Comparison of ENCODE assay signal across 15 cellular contexts in genomic region chr16:82758904-82759303, GRCh38.
DNase-seq lines count a peak whose midpoint lies in the region; ATAC-seq and TF ChIP-seq lines count a peak whose summit lies in the region.
"Had no signal": no experiment of that assay in that cellular context is flagged by ENCODE, and none has a peak within 500 bp of the region (broad histone marks: within the 10 kb centered on the region; RNA-seq: fewer than 3 reads in every experiment).

No MANE protein-coding gene starts in this region.

- 73 to 86% methylated on average over 2 of the region's 2 CpGs for WGBS in endodermal cell (ENCODE audit: insufficient coverage in 1 of 2, insufficient read length in 1 of 2), 2 experiments

- peaks cover 10% of the 10 kb centered on the region for H3K4me1 Mint-ChIP-seq in endodermal cell

- H3K9me3 Mint-ChIP-seq in endodermal cell: no peaks in the 10 kb centered on the region
- H3K9me3 Mint-ChIP-seq: CD4-positive, alpha-beta memory T cell had no signal

- no peaks in the 10 kb centered on the region for H3K27me3 Mint-ChIP-seq in endodermal cell (ENCODE audit: insufficient read depth)
- H3K27me3 Mint-ChIP-seq: B cell had no signal

- peak overlapping the region; percentile 74 for H3K27ac Mint-ChIP-seq in endodermal cell
- H3K27ac Mint-ChIP-seq: B cell; CD4-positive, alpha-beta memory T cell had no signal

- H3K4me3 ChIP-seq in HUES48 (ENCODE audit: low read depth, low read length) (no peak overlapping the region), endodermal cell (ENCODE audit: low read length) (peak overlapping the region; percentile 16)
- H3K4me3 ChIP-seq: GM23248, HAP-1 had no signal

- H3K27ac ChIP-seq in HUES48 (ENCODE audit: low read depth, low read length) (peak overlapping the region; percentile 79), endodermal cell (ENCODE audit: low read depth, low read length) (no peak overlapping the region)
- H3K27ac ChIP-seq: C4-2B, GM23248 had no signal

- DNase-seq in Daoy (ENCODE audit: low read depth) (peak; percentile 17), endodermal cell (peak; percentile 59), SHP77 (lab: John Stamatoyannopoulos, UW) (no peak), hippocampal formation (lab: John Stamatoyannopoulos, UW) (no peak), NCI-H446 treated with DMSO at 0.1 percent for 48 hours (lab: John Stamatoyannopoulos, UW) (no peak)
- DNase-seq: CD4-positive, alpha-beta memory T cell; DMS79; EL; GDM1; GM23248 had no signal

- TF ChIP-seq CTCF in endodermal cell (conservative IDR thresholded peaks at IDR 0.05): no peak

- no peaks in the 10 kb centered on the region for H3K9me3 ChIP-seq in HUES48 (ENCODE audit: control insufficient read depth, insufficient read depth, low read length)
- peaks cover 9% of the 10 kb centered on the region for H3K9me3 ChIP-seq in endodermal cell (ENCODE audit: control insufficient read depth, low read length)
- H3K9me3 ChIP-seq: HAP-1 had no signal

- H3K4me3 Mint-ChIP-seq in endodermal cell: no peak overlapping the region
- H3K4me3 Mint-ChIP-seq: B cell; CD4-positive, alpha-beta memory T cell had no signal

- no peaks in the 10 kb centered on the region for H3K27me3 ChIP-seq in HUES48 (ENCODE audit: control insufficient read depth, insufficient read depth, low read length)
- H3K27me3 ChIP-seq in endodermal cell (ENCODE audit: control insufficient read depth, insufficient read depth, low read length, poor library complexity, severe bottlenecking): no peaks in the 10 kb centered on the region

- no peak for ATAC-seq in GM18511 (IDR thresholded peaks at IDR 0.05; ENCODE audit: unreplicated experiment)

- H3K4me1 ChIP-seq in HUES48 (ENCODE audit: control insufficient read depth, insufficient read depth, low read length) (peaks cover 21% of the 10 kb centered on the region), endodermal cell (ENCODE audit: control insufficient read depth, insufficient read depth, low read length) (peaks cover 3% of the 10 kb centered on the region)
- H3K4me1 ChIP-seq: HAP-1 had no signal

- H3K36me3 ChIP-seq in HUES48 (ENCODE audit: control insufficient read depth, insufficient read depth, low read length) (no peaks in the 10 kb centered on the region), endodermal cell (ENCODE audit: control insufficient read depth, insufficient read depth, low read length) (no peaks in the 10 kb centered on the region)
- H3K36me3 ChIP-seq: HAP-1 had no signal

- H3K36me3 Mint-ChIP-seq in endodermal cell (ENCODE audit: low read depth): no peaks in the 10 kb centered on the region
- H3K36me3 Mint-ChIP-seq: CD4-positive, alpha-beta memory T cell had no signal

- H3K9ac ChIP-seq in HUES48 (ENCODE audit: low read depth, low read length) (no peak overlapping the region), endodermal cell (ENCODE audit: extremely low read depth, low read length, poor library complexity, severe bottlenecking) (no peak overlapping the region)
- H3K9ac ChIP-seq: GM23248 had no signal

Comparison
In these comparisons a context has a peak if more than half of its experiments do, and no peak if none do; other contexts are left out.
1. DNase-seq: peak in Daoy (single experiment) and endodermal cell (single experiment); none in SHP77 (0 of 2), hippocampal formation (0 of 2) and NCI-H446 treated with DMSO at 0.1 percent for 48 hours (single experiment).